Comparison of ENCODE assay signal across 1 cellular context in the genomic region with DNA sequence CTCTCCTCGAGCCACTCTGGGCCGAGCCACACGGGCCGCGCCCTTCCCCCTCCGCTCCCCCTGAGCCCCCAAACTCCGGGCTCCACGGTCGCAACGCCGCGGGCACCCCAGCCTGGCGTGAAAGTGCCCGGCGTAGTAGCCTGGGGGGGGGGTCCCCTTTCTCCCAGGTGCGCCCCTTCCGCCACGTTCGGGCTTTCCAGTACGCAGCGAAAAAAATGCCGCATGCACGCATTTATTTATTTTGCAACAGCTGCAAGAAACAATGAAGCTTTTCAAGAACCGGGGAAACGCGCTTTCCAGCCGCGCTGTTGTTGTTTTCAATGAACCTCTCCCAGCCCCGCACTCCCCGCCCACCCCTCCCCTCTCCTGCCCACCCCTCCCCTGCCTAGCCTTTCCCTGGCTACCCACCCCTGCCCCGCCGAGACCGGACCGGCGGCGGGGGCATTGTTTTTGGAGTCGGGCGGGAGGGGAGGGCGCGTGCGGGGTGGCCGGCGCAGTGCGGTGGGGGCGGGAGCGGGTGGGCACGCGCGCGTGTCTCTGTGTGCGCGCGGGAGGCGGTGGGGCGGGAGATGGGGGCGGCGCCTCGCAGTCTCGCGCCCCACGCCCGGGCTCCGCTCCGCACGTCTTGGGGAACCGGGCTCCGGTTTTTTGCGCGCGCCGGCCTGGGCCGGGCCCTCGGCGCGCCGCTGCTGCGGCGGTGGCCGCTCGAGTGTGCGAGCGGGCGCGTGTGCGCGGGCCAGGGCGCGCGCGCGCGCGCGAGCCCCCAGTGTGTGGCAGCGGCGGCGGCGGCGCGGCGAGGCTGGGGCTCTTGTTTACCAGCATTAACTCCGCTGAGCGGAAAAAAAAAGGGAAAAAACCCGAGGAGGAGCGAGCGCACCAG.
A peak's percentile ranks its signal among the peaks of the same experiment; 100 is the strongest.
TF ChIP-seq lines count a peak whose summit lies in the region.

A gene (plus strand): TSS at position 766 of the 880 bp plus-strand sequence. CDS start 1,043 bp downstream, outside the sequence.

TF ChIP-seq in SK-N-SH treated with all-trans-retinoic acid at 6 μM for 48 hours, 23 proteins besides CTCF, POLR2A, EP300 and RAD21 (continued from another document):
- TF ChIP-seq, protein P1, sequence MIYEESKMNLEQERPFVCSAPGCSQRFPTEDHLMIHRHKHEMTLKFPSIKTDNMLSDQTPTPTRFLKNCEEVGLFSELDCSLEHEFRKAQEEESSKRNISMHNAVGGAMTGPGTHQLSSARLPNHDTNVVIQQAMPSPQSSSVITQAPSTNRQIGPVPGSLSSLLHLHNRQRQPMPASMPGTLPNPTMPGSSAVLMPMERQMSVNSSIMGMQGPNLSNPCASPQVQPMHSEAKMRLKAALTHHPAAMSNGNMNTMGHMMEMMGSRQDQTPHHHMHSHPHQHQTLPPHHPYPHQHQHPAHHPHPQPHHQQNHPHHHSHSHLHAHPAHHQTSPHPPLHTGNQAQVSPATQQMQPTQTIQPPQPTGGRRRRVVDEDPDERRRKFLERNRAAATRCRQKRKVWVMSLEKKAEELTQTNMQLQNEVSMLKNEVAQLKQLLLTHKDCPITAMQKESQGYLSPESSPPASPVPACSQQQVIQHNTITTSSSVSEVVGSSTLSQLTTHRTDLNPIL (CRISPR knock-in tag; IDR thresholded peaks at IDR 0.05; ENCODE audit: low read depth): no peak
- no peak for TF ChIP-seq ZFP30 (CRISPR knock-in tag; IDR thresholded peaks at IDR 0.05)
- TF ChIP-seq, protein P2, sequence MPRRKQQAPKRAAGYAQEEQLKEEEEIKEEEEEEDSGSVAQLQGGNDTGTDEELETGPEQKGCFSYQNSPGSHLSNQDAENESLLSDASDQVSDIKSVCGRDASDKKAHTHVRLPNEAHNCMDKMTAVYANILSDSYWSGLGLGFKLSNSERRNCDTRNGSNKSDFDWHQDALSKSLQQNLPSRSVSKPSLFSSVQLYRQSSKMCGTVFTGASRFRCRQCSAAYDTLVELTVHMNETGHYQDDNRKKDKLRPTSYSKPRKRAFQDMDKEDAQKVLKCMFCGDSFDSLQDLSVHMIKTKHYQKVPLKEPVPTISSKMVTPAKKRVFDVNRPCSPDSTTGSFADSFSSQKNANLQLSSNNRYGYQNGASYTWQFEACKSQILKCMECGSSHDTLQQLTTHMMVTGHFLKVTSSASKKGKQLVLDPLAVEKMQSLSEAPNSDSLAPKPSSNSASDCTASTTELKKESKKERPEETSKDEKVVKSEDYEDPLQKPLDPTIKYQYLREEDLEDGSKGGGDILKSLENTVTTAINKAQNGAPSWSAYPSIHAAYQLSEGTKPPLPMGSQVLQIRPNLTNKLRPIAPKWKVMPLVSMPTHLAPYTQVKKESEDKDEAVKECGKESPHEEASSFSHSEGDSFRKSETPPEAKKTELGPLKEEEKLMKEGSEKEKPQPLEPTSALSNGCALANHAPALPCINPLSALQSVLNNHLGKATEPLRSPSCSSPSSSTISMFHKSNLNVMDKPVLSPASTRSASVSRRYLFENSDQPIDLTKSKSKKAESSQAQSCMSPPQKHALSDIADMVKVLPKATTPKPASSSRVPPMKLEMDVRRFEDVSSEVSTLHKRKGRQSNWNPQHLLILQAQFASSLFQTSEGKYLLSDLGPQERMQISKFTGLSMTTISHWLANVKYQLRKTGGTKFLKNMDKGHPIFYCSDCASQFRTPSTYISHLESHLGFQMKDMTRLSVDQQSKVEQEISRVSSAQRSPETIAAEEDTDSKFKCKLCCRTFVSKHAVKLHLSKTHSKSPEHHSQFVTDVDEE (CRISPR knock-in tag; IDR thresholded peaks at IDR 0.05): peak; percentile 62; the same call in 1 of the 2 replicates
TF ChIP-seq in SK-N-SH treated with all-trans-retinoic acid at 6 μM for 48 hours: peak in this region for 4.
